ENCODE assay signal across 8 cellular contexts in genomic region chr16:2224183-2224486, GRCh38. TPM values are rescaled to one million over a fixed set of nuclear protein-coding genes. Genes with fewer than 3 reads are reported as not detected.
DNase-seq lines count a peak whose midpoint lies in the region; ATAC-seq and TF ChIP-seq lines count a peak whose summit lies in the region.

No MANE protein-coding gene starts in this region.

- peak overlapping the region; percentile 80 for H3K27ac ChIP-seq in HL-60 (replicated peaks)
- peak overlapping the region; percentile 69 for H3K27ac ChIP-seq in brain microvascular endothelial cell
- H3K27ac ChIP-seq in lung (ENCODE audit: low read depth in 1 of 2, low read length in 1 of 2): peak overlapping the region; percentile 86 to 87
- H3K27ac ChIP-seq in uterus: peak overlapping the region; percentile 66 to 68

- DNase-seq in HL-60 (ENCODE audit: low read depth in 1 of 2, low spot score in 1 of 2) (no peak), brain microvascular endothelial cell (peak; percentile 24), lung (ENCODE audit: low spot score) (no peak), uterus (no peak), GF-D8 (lab: John Stamatoyannopoulos, UW) (no peak), amygdala (lab: John Stamatoyannopoulos, UW) (no peak)
- no peak for DNase-seq in stimulated activated naive CD4-positive, alpha-beta T cell (lab: John Stamatoyannopoulos, UW)

- intact Hi-C loops in uterus (cut with DNase I; ENCODE audit: low total_unique reads): no loop called here

- 16 to 34% methylated on average over 5 of the region's 5 CpGs for WGBS in lung, 2 donors

- H3K27me3 ChIP-seq in HL-60 (ENCODE audit: insufficient read depth, poor library complexity, severe bottlenecking): no peaks in the 10 kb centered on the region
- H3K27me3 ChIP-seq in brain microvascular endothelial cell (replicated peaks): no peaks in the 10 kb centered on the region
- H3K27me3 ChIP-seq in lung (ENCODE audit: control insufficient read depth, insufficient read depth): no peaks in the 10 kb centered on the region
- H3K27me3 ChIP-seq in uterus: no peaks in the 10 kb centered on the region

- H3K36me3 ChIP-seq in brain microvascular endothelial cell (replicated peaks) (peaks cover 5% of the 10 kb centered on the region), lung (ENCODE audit: control insufficient read depth in 2 of 2, insufficient read depth in 2 of 2, low read length in 2 of 2) (peaks cover 4 to 13% of the 10 kb centered on the region in 2 donors), uterus (no peaks in the 10 kb centered on the region)

- peak overlapping the region; percentile 76 for H3K4me3 ChIP-seq in HL-60 (replicated peaks; ENCODE audit: insufficient read depth, low read length)
- H3K4me3 ChIP-seq in brain microvascular endothelial cell (ENCODE audit: low read depth, low read length): peak overlapping the region; percentile 91
- peak overlapping the region; percentile 91 for H3K4me3 ChIP-seq in lung
- H3K4me3 ChIP-seq in uterus: peak overlapping the region; percentile 52 to 54

- no peak for ATAC-seq in lung (ENCODE audit: insufficient read depth, low FRiP score)

- H3K4me1 ChIP-seq in lung (ENCODE audit: control insufficient read depth in 2 of 2, insufficient read depth in 2 of 2, low read length in 2 of 2): peaks cover 6 to 10% of the 10 kb centered on the region in 2 donors
- peaks cover 0 to 13% of the 10 kb centered on the region in 2 donors for H3K4me1 ChIP-seq in uterus

- no peak for TF ChIP-seq POLR2A in uterus (IDR thresholded peaks at IDR 0.05)

- TF ChIP-seq CTCF in GM12872 (IDR thresholded peaks at IDR 0.05; ENCODE audit: insufficient read depth, low read depth, low read length): 0 out of 3 replicates have a peak, but pooled peaks have one; percentile 13
- no peak for TF ChIP-seq CTCF in HL-60 (IDR thresholded peaks at IDR 0.05; ENCODE audit: insufficient read depth, low read length)
- peak; percentile 50 for TF ChIP-seq CTCF in brain microvascular endothelial cell (IDR thresholded peaks at IDR 0.05; ENCODE audit: low read depth, low read length, missing control alignments)
- no peak for TF ChIP-seq CTCF in lung (IDR thresholded peaks at IDR 0.05; ENCODE audit: control extremely low read depth, extremely low read depth)
- no peak for TF ChIP-seq CTCF in uterus (IDR thresholded peaks at IDR 0.05)

- in situ Hi-C loops in brain microvascular endothelial cell (cut with HindIII; ENCODE audit: low pct_ligation_motif_present, low sequenced_read_pairs): no loop called here

- H3K9me3 ChIP-seq in lung (ENCODE audit: control insufficient read depth in 2 of 2, insufficient read depth in 1 of 2, low read length in 1 of 2): no peaks in the 10 kb centered on the region
- H3K9me3 ChIP-seq in uterus: no peaks in the 10 kb centered on the region

RNA-seq across cellular contexts. Expression of gene E4F1, which starts 0.7 kb away (rescaled TPM):
- total RNA-seq in lung (10 to 100 TPM; 21.0 to 30.2 TPM), uterus (10 to 100 TPM in 3 of 4 donors, 1 to 10 TPM in 1; 8.2 to 41.8 (median 29.9) TPM)
- 10 to 100 TPM; 22.9 to 26.7 TPM for polyA plus RNA-seq in lung

RNA-seq across cellular contexts. Expression of gene PGP, which starts 9.5 kb away (rescaled TPM):
- total RNA-seq in lung (10 to 100 TPM in 1 of 2 donors, 1 to 10 TPM in 1; 3.8 to 20.9 TPM), uterus (10 to 100 TPM in 2 of 4 donors, 1 to 10 TPM in 2; 2.6 to 14.4 (median 10.4) TPM)
- 10 to 100 TPM; 12.5 to 14.9 TPM for polyA plus RNA-seq in lung

RNA-seq across cellular contexts. Expression of gene DNASE1L2, which starts 12.1 kb away (rescaled TPM):
- total RNA-seq in lung (1 to 10 TPM in 1 of 2 donors, under 1 TPM in 1; 0.65 to 1.0 TPM), uterus (1 to 10 TPM in 1 of 4 donors, under 1 TPM in 1, not detected in 2; 0.97 to 1.2 TPM)
- under 1 TPM; 0.69 to 0.71 TPM for polyA plus RNA-seq in lung

RNA-seq across cellular contexts. Expression of gene BRICD5, which starts 13.5 kb away (rescaled TPM):
- total RNA-seq in lung: 1 to 10 TPM; 2.1 to 9.2 TPM
- 10 to 100 TPM in 1 of 2 donors, 1 to 10 TPM in 1; 9.4 to 13.5 TPM for polyA plus RNA-seq in lung
- total RNA-seq in uterus: 10 to 100 TPM in 1 of 4 donors, 1 to 10 TPM in 3; 1.2 to 16.9 (median 1.7) TPM

RNA-seq across cellular contexts. Expression of gene MLST8, which starts 18.9 kb away (rescaled TPM):
- total RNA-seq in lung (10 to 100 TPM; 17.2 to 42.6 TPM), uterus (10 to 100 TPM in 3 of 4 donors, 1 to 10 TPM in 1; 9.3 to 32.8 (median 21.5) TPM)
- polyA plus RNA-seq in lung: 10 to 100 TPM; 39.7 to 48.9 TPM

Comparison
In these comparisons a context has a peak if more than half of its experiments do, and no peak if none do; other contexts are left out.
1. CTCF ChIP-seq: peak in GM12872 (single experiment) and brain microvascular endothelial cell (single experiment); none in HL-60 (single experiment), lung (single experiment) and uterus (0 of 4).
2. Peak in every context shown above with its lines, with median percentiles within 50 percentile points of each other: H3K27ac ChIP-seq and H3K4me3 ChIP-seq.